In the genomic region with DNA sequence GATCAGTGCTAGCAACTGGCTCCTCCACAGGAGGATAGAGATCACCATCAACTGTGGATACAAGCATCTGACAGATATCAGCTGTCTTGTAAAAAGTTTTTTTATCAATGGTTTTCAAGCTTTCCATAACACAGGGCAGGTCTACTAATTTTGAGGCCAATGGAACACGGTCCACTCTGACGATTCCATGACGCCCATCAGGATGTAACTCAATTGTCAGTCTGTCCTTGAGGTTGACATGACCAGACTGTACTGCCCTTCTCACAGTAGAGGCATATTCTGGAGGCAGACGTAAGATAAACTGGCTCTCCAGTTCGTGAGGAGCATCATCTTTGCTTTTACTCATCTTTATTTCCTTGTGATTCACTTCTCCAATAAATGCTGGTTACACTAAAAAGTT, we compare ENCODE assay signal across 8 cellular contexts. TPM values are rescaled to one million over a fixed set of nuclear protein-coding genes. Genes with fewer than 3 reads are reported as not detected.
DNase-seq lines count a peak whose midpoint lies in the region; ATAC-seq and TF ChIP-seq lines count a peak whose summit lies in the region.

No MANE protein-coding gene starts in this region.

- intact Hi-C loops in activated naive CD4-positive, alpha-beta T cell treated with anti-CD3 and anti-CD28 coated beads for 36 hours (cut with micrococcal nuclease) = loop anchor here (1.0 to 10.0 kb wide), 11 partner anchors 23 to 1202 kb away; a partner anchor contains a TSS
- intact Hi-C loops in lower lobe of right lung (cut with DNase I) = no loop called here

- ATAC-seq in lower lobe of right lung (no peak), HG02840 (IDR thresholded peaks at IDR 0.05; ENCODE audit: low FRiP score, unreplicated experiment) (no peak)

- H3K4me1 Mint-ChIP-seq in activated naive CD4-positive, alpha-beta T cell treated with anti-CD3 and anti-CD28 coated beads for 36 hours (ENCODE audit: low read depth) = peaks cover 25% of the 10 kb centered on the region
- peaks cover 12% of the 10 kb centered on the region for H3K4me1 Mint-ChIP-seq in type B pancreatic cell (ENCODE audit: unreplicated experiment)

- peak overlapping the region; percentile 76 for H3K4me3 ChIP-seq in astrocyte of the cerebellum (ENCODE audit: low read depth, low read length)
- peak overlapping the region; percentile 82 for H3K4me3 ChIP-seq in lower lobe of right lung

- in situ Hi-C loops in astrocyte of the cerebellum (cut with HindIII; ENCODE audit: low sequenced_read_pairs) = no loop called here

- DNase-seq in activated naive CD4-positive, alpha-beta T cell treated with anti-CD3 and anti-CD28 coated beads for 36 hours = no peak
- no peak for DNase-seq in activated naive CD4-positive, alpha-beta T cell (lab: John Stamatoyannopoulos, UW)
- DNase-seq in astrocyte of the cerebellum (ENCODE audit: low read depth) (no peak), lower lobe of right lung (no peak), type B pancreatic cell (ENCODE audit: extremely low spot score, unreplicated experiment) (no peak), SKM-1 (lab: John Stamatoyannopoulos, UW; ENCODE audit: unreplicated experiment) (no peak), SKM-1 treated with dmso at 0.1 percent for 144 hours (lab: John Stamatoyannopoulos, UW; ENCODE audit: unreplicated experiment) (no peak)

- H3K36me3 ChIP-seq in lower lobe of right lung = no peaks in the 10 kb centered on the region

- H3K27ac Mint-ChIP-seq in activated naive CD4-positive, alpha-beta T cell treated with anti-CD3 and anti-CD28 coated beads for 36 hours = peak overlapping the region; percentile 99
- peak overlapping the region; percentile 100 for H3K27ac Mint-ChIP-seq in type B pancreatic cell

- no peak overlapping the region for H3K27ac ChIP-seq in lower lobe of right lung

- H3K27me3 ChIP-seq in lower lobe of right lung (ENCODE audit: low read depth) = no peaks in the 10 kb centered on the region

- H3K9me3 Mint-ChIP-seq in activated naive CD4-positive, alpha-beta T cell treated with anti-CD3 and anti-CD28 coated beads for 36 hours = peaks cover 45% of the 10 kb centered on the region
- H3K9me3 Mint-ChIP-seq in type B pancreatic cell = peaks cover 40% of the 10 kb centered on the region

- TF ChIP-seq CTCF in astrocyte of the cerebellum (IDR thresholded peaks at IDR 0.05; ENCODE audit: low read depth, low read length, missing control alignments) (no peak), lower lobe of right lung (IDR thresholded peaks at IDR 0.05) (no peak), type B pancreatic cell (conservative IDR thresholded peaks at IDR 0.05) (no peak)

- H3K4me1 ChIP-seq in lower lobe of right lung = no peaks in the 10 kb centered on the region

- H3K4me3 Mint-ChIP-seq in activated naive CD4-positive, alpha-beta T cell treated with anti-CD3 and anti-CD28 coated beads for 36 hours = peak overlapping the region; percentile 97
- H3K4me3 Mint-ChIP-seq in type B pancreatic cell = peak overlapping the region; percentile 99

- CTCF ChIA-PET in activated naive CD4-positive, alpha-beta T cell treated with anti-CD3 and anti-CD28 coated beads for 36 hours (lab: Charles Lee) = interaction anchor here (0.6 to 2.1 kb wide), 22 partner anchors 8 to 1511 kb away, joined by 3 to 19 read pairs (median 4); a partner anchor contains a TSS

- no peaks in the 10 kb centered on the region for H3K27me3 Mint-ChIP-seq in activated naive CD4-positive, alpha-beta T cell treated with anti-CD3 and anti-CD28 coated beads for 36 hours (ENCODE audit: low read depth)
- peaks cover 5% of the 10 kb centered on the region for H3K27me3 Mint-ChIP-seq in type B pancreatic cell

- peaks cover 56% of the 10 kb centered on the region for H3K36me3 Mint-ChIP-seq in activated naive CD4-positive, alpha-beta T cell treated with anti-CD3 and anti-CD28 coated beads for 36 hours (ENCODE audit: low read depth)
- peaks cover 48% of the 10 kb centered on the region for H3K36me3 Mint-ChIP-seq in type B pancreatic cell

- H3K9me3 ChIP-seq in lower lobe of right lung = peaks cover 73% of the 10 kb centered on the region

RNA-seq across cellular contexts. Expression of a gene that starts 0.9 kb away (rescaled TPM):
- 10 to 100 TPM; 57.0 to 57.9 TPM for total RNA-seq in activated naive CD4-positive, alpha-beta T cell treated with anti-CD3 and anti-CD28 coated beads for 36 hours
- 65.0 TPM for total RNA-seq in lower lobe of right lung
- total RNA-seq in type B pancreatic cell (ENCODE audit: low replicate concordance) = 87.0 and 92.0 TPM in 2 replicates

RNA-seq across cellular contexts. Expression of a gene that starts 10.6 kb away (rescaled TPM):
- not detected for total RNA-seq in activated naive CD4-positive, alpha-beta T cell treated with anti-CD3 and anti-CD28 coated beads for 36 hours
- total RNA-seq in lower lobe of right lung = 0.53 TPM
- total RNA-seq in type B pancreatic cell (ENCODE audit: low replicate concordance) = 0.31 and 0.74 TPM in 2 replicates

RNA-seq across cellular contexts. Expression of a gene that starts 15.8 kb away (rescaled TPM):
- total RNA-seq in activated naive CD4-positive, alpha-beta T cell treated with anti-CD3 and anti-CD28 coated beads for 36 hours = not detected
- 0.71 TPM for total RNA-seq in lower lobe of right lung
- 0.45 and 0.92 TPM in 2 replicates for total RNA-seq in type B pancreatic cell (ENCODE audit: low replicate concordance)

RNA-seq across cellular contexts. Expression of a gene that starts 18.9 kb away (rescaled TPM):
- total RNA-seq in activated naive CD4-positive, alpha-beta T cell treated with anti-CD3 and anti-CD28 coated beads for 36 hours = not detected
- total RNA-seq in lower lobe of right lung = 2.7 TPM
- total RNA-seq in type B pancreatic cell (ENCODE audit: low replicate concordance) = 0.17 and 0.69 TPM in 2 replicates

RNA-seq across cellular contexts. Expression of a gene that starts 23.9 kb away (rescaled TPM):
- not detected for total RNA-seq in activated naive CD4-positive, alpha-beta T cell treated with anti-CD3 and anti-CD28 coated beads for 36 hours
- total RNA-seq in lower lobe of right lung = 1.8 TPM
- 0.27 and 2.3 TPM in 2 replicates for total RNA-seq in type B pancreatic cell (ENCODE audit: low replicate concordance)
